Comparison of ENCODE assay signal across 11 cellular contexts in genomic region chr6:52491203-52492069, GRCh38.
DNase-seq lines count a peak whose midpoint lies in the region; ATAC-seq and TF ChIP-seq lines count a peak whose summit lies in the region.
"Had no signal": no experiment of that assay in that cellular context is flagged by ENCODE, and none has a peak within 500 bp of the region (broad histone marks: within the 10 kb centered on the region; RNA-seq: fewer than 3 reads in every experiment).

No MANE protein-coding gene starts in this region.

- H3K36me3 ChIP-seq in mucosa of rectum (ENCODE audit: control insufficient read depth in 2 of 2, insufficient read depth in 2 of 2, low read length in 2 of 2) (no peaks in the 10 kb centered on the region), body of pancreas (replicated peaks in 1 of 2; ENCODE audit: insufficient read depth in 1 of 2, low read depth in 2 of 2) (no peaks in the 10 kb centered on the region)

- no peaks in the 10 kb centered on the region for H3K9me3 Mint-ChIP-seq in IgD-negative memory B cell

- H3K27me3 ChIP-seq in mucosa of rectum (ENCODE audit: control insufficient read depth in 2 of 2, insufficient read depth in 2 of 2, low read length in 2 of 2) (no peaks in the 10 kb centered on the region), body of pancreas (no peaks in the 10 kb centered on the region)
- H3K27me3 ChIP-seq: dorsolateral prefrontal cortex had no signal

- H3K9ac ChIP-seq in mucosa of rectum (ENCODE audit: low read depth in 1 of 2, low read length in 2 of 2), result peak overlapping the region in 1 of 2 donors; percentile 17

- H3K36me3 Mint-ChIP-seq in IgD-negative memory B cell, result peaks cover 4% of the 10 kb centered on the region

- TF ChIP-seq CTCF in body of pancreas (IDR thresholded peaks at IDR 0.05), result no peak

- ATAC-seq in GM18511 (IDR thresholded peaks at IDR 0.05; ENCODE audit: unreplicated experiment), result peak; percentile 73
- ATAC-seq in GM21737 (IDR thresholded peaks at IDR 0.05; ENCODE audit: unreplicated experiment), result peak; percentile 56
- ATAC-seq in Right ventricle myocardium superior (ENCODE audit: poor library complexity), result no peak
- ATAC-seq in body of pancreas, result no peak

- H3K27ac Mint-ChIP-seq in IgD-negative memory B cell, result peak overlapping the region; percentile 95 to 98 (median 96)

- H3K4me1 ChIP-seq in mucosa of rectum (ENCODE audit: control insufficient read depth in 2 of 2, insufficient read depth in 2 of 2, low read length in 2 of 2), result no peaks in the 10 kb centered on the region
- no peaks in the 10 kb centered on the region for H3K4me1 ChIP-seq in body of pancreas

- TF ChIP-seq POLR2A in body of pancreas (IDR thresholded peaks at IDR 0.05), result no peak

- no peak overlapping the region for H3K4me3 ChIP-seq in mucosa of rectum (ENCODE audit: low read length in 2 of 2)
- no peak overlapping the region for H3K4me3 ChIP-seq in body of pancreas

- peaks cover 44 to 54% (median 53%) of the 10 kb centered on the region in 3 donors for H3K4me1 Mint-ChIP-seq in IgD-negative memory B cell

- WGBS in body of pancreas, 2 donors, result 71 to 72% methylated on average over 14 of the region's 14 CpGs

- H3K9me3 ChIP-seq in mucosa of rectum (ENCODE audit: control insufficient read depth in 2 of 2, low read length in 2 of 2) (no peaks in the 10 kb centered on the region), body of pancreas (no peaks in the 10 kb centered on the region)

- H3K27me3 Mint-ChIP-seq in IgD-negative memory B cell, result no peaks in the 10 kb centered on the region

- H3K27ac ChIP-seq in mucosa of rectum (ENCODE audit: low read depth in 2 of 2, low read length in 2 of 2), result peak overlapping the region; percentile 23 to 67
- H3K27ac ChIP-seq in body of pancreas, result no peak overlapping the region

- H3K4me3 Mint-ChIP-seq in IgD-negative memory B cell, result peak overlapping the region; percentile 79 to 92 (median 86)

- no peak for DNase-seq in NCI-H526 (lab: John Stamatoyannopoulos, UW)
- DNase-seq in Right ventricle myocardium superior, result no peak
- no peak for DNase-seq in Ammon's horn (ENCODE audit: low spot score)
- DNase-seq in body of pancreas, result no peak
- DNase-seq: dorsolateral prefrontal cortex, GDM1, NCI-H1436 treated with DMSO at 0.1 percent for 48 hours had no signal

- intact Hi-C loops in Right ventricle myocardium superior (cut with DNase I), result loop anchor here (5.0 kb wide), 1 partner anchor 69 kb away; the partner anchor contains the start of gene EFHC1
- intact Hi-C loops in body of pancreas (cut with DNase I), result no loop called here

Comparison
In these comparisons a context has a peak if more than half of its experiments do, and no peak if none do; other contexts are left out.
1. ATAC-seq: peak in GM18511 (single experiment) and GM21737 (single experiment); none in Right ventricle myocardium superior (single experiment) and body of pancreas (single experiment).
2. H3K27ac ChIP-seq: peak in mucosa of rectum (2 of 2); none in body of pancreas (0 of 4).